ENCODE assay signal across 22 cellular contexts in the genomic region with DNA sequence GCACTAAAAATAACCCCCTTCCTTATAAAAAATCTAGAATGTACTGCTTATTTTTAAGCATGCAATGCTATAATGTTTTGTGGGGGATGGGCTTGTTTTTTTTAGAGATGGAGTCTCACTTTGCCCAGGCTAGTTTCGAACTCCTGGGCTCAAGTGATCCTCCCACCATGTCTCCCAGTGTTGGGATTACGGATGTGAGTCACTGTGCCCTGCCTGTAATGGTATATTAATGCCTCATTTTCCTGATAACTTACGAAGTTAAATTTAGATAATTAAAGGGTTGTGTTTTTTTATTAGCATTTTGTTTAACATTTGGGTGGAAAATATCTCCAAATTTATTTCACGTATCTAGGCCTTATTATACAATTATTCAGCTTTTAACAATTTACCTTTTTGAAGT.
"Had no signal": no experiment of that assay in that cellular context is flagged by ENCODE, and none has a peak within 500 bp of the region (broad histone marks: within the 10 kb centered on the region; RNA-seq: fewer than 3 reads in every experiment).

No MANE protein-coding gene starts in this region.

- H3K4me1 ChIP-seq: parathyroid adenoma had no signal

- H3K4me3 ChIP-seq: esophagus muscularis mucosa, gastrocnemius medialis, right lobe of liver, thoracic aorta, upper lobe of left lung had no signal

- FAIRE-seq: islet of Langerhans had no signal

- H3K9ac ChIP-seq: parathyroid adenoma had no signal

- H3K27ac ChIP-seq: esophagus muscularis mucosa, parathyroid adenoma, right lobe of liver, thoracic aorta, upper lobe of left lung, WERI-Rb-1 had no signal

- DNase-seq: activated CD4-positive, alpha-beta T cell treated with anti-CD3 and anti-CD28 coated beads, Interleukin-2, amount 10 ng/mL, durations not matched to agents 7 days and 5 days; activated CD4-positive, CD25-positive, alpha-beta regulatory T cell treated with anti-CD3 and anti-CD28 coated beads, Interleukin-2, amount 50 U/mL, for 72 hours; activated CD8-positive, alpha-beta T cell treated with anti-CD3 and anti-CD28 coated beads, Interleukin-2, amount 10 ng/mL, durations not matched to agents 7 days and 5 days; activated T-cell treated with anti-CD3 and anti-CD28 coated beads, Interleukin-2, amount 50 U/mL, for 24 hours; aorta; caudate nucleus; effector CD8-positive, alpha-beta T cell; gastrocnemius medialis; hypothalamus; left colon; mesenchymal stem cell; nephron progenitor cell; nucleus accumbens; right lobe of liver; stimulated activated CD4-positive, alpha-beta T cell treated with anti-CD3 and anti-CD28 coated beads, Interleukin-2, amount 100 ng/mL, for 48 hours; stimulated activated naive CD4-positive, alpha-beta T cell treated with Interleukin-2 at 50 U/mL for 16 hours; upper lobe of left lung; WERI-Rb-1 had no signal

- H3K36me3 ChIP-seq: esophagus muscularis mucosa, gastrocnemius medialis, right lobe of liver, thoracic aorta, upper lobe of left lung had no signal

- H3K9me3 ChIP-seq: esophagus muscularis mucosa, gastrocnemius medialis, right lobe of liver, thoracic aorta, upper lobe of left lung had no signal

- H3K27me3 ChIP-seq: esophagus muscularis mucosa, gastrocnemius medialis, right lobe of liver, upper lobe of left lung had no signal

- H2AFZ ChIP-seq: parathyroid adenoma had no signal
